In the genomic region with DNA sequence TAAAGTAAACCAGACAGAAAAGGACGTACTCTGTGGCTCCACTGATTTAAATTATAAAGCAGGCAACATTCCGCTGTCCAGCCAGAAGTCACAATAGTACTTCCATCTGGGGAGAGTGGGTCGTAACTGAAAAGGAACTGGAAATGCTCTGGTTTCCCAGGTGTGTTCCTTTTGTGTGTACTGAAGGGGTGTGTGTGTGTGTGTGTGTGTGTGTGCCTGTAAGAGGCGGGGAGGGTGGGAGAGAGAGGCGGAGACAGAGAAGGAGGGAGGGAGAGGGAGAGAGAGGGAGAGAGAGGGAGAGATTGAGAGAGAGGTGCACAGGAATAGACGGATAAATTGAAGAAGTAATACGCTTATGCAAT, we compare ENCODE assay signal across 1 cellular context.
A peak's percentile ranks its signal among the peaks of the same experiment; 100 is the strongest.
TF ChIP-seq lines count a peak whose summit lies in the region.

No MANE protein-coding gene starts in this region.

TF ChIP-seq in H1, 55 proteins besides CTCF, POLR2A, EP300 and RAD21 (continued from another document):
- TF ChIP-seq, protein P1, sequence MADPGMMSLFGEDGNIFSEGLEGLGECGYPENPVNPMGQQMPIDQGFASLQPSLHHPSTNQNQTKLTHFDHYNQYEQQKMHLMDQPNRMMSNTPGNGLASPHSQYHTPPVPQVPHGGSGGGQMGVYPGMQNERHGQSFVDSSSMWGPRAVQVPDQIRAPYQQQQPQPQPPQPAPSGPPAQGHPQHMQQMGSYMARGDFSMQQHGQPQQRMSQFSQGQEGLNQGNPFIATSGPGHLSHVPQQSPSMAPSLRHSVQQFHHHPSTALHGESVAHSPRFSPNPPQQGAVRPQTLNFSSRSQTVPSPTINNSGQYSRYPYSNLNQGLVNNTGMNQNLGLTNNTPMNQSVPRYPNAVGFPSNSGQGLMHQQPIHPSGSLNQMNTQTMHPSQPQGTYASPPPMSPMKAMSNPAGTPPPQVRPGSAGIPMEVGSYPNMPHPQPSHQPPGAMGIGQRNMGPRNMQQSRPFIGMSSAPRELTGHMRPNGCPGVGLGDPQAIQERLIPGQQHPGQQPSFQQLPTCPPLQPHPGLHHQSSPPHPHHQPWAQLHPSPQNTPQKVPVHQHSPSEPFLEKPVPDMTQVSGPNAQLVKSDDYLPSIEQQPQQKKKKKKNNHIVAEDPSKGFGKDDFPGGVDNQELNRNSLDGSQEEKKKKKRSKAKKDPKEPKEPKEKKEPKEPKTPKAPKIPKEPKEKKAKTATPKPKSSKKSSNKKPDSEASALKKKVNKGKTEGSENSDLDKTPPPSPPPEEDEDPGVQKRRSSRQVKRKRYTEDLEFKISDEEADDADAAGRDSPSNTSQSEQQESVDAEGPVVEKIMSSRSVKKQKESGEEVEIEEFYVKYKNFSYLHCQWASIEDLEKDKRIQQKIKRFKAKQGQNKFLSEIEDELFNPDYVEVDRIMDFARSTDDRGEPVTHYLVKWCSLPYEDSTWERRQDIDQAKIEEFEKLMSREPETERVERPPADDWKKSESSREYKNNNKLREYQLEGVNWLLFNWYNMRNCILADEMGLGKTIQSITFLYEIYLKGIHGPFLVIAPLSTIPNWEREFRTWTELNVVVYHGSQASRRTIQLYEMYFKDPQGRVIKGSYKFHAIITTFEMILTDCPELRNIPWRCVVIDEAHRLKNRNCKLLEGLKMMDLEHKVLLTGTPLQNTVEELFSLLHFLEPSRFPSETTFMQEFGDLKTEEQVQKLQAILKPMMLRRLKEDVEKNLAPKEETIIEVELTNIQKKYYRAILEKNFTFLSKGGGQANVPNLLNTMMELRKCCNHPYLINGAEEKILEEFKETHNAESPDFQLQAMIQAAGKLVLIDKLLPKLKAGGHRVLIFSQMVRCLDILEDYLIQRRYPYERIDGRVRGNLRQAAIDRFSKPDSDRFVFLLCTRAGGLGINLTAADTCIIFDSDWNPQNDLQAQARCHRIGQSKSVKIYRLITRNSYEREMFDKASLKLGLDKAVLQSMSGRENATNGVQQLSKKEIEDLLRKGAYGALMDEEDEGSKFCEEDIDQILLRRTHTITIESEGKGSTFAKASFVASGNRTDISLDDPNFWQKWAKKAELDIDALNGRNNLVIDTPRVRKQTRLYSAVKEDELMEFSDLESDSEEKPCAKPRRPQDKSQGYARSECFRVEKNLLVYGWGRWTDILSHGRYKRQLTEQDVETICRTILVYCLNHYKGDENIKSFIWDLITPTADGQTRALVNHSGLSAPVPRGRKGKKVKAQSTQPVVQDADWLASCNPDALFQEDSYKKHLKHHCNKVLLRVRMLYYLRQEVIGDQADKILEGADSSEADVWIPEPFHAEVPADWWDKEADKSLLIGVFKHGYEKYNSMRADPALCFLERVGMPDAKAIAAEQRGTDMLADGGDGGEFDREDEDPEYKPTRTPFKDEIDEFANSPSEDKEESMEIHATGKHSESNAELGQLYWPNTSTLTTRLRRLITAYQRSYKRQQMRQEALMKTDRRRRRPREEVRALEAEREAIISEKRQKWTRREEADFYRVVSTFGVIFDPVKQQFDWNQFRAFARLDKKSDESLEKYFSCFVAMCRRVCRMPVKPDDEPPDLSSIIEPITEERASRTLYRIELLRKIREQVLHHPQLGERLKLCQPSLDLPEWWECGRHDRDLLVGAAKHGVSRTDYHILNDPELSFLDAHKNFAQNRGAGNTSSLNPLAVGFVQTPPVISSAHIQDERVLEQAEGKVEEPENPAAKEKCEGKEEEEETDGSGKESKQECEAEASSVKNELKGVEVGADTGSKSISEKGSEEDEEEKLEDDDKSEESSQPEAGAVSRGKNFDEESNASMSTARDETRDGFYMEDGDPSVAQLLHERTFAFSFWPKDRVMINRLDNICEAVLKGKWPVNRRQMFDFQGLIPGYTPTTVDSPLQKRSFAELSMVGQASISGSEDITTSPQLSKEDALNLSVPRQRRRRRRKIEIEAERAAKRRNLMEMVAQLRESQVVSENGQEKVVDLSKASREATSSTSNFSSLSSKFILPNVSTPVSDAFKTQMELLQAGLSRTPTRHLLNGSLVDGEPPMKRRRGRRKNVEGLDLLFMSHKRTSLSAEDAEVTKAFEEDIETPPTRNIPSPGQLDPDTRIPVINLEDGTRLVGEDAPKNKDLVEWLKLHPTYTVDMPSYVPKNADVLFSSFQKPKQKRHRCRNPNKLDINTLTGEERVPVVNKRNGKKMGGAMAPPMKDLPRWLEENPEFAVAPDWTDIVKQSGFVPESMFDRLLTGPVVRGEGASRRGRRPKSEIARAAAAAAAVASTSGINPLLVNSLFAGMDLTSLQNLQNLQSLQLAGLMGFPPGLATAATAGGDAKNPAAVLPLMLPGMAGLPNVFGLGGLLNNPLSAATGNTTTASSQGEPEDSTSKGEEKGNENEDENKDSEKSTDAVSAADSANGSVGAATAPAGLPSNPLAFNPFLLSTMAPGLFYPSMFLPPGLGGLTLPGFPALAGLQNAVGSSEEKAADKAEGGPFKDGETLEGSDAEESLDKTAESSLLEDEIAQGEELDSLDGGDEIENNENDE (IDR thresholded peaks at IDR 0.05; ENCODE audit: insufficient replicate concordance, low read length), result no peak
- TF ChIP-seq NRF1 (IDR thresholded peaks at IDR 0.05; ENCODE audit: low read depth, low read length) (no peak), EZH2 (IDR thresholded peaks at IDR 0.05; ENCODE audit: low read depth, low read length, severe bottlenecking) (no peak), TEAD4 (IDR thresholded peaks at IDR 0.05; ENCODE audit: low read depth, low read length) (no peak), SP2 (IDR thresholded peaks at IDR 0.05; ENCODE audit: low read length) (no peak), GTF2F1 (IDR thresholded peaks at IDR 0.05; ENCODE audit: borderline replicate concordance, low read depth, low read length) (no peak), YY1 (IDR thresholded peaks at IDR 0.05; ENCODE audit: low read depth, low read length) (0 out of 2 replicates have a peak, but pooled peaks have one; percentile 21), BACH1 (IDR thresholded peaks at IDR 0.05; ENCODE audit: low read length) (no peak), SP1 (IDR thresholded peaks at IDR 0.05; ENCODE audit: low read depth, low read length) (no peak), HDAC2 (IDR thresholded peaks at IDR 0.05; ENCODE audit: borderline replicate concordance in 1 of 2, low read depth in 2 of 2, low read length in 2 of 2) (no peak), CBX8 (IDR thresholded peaks at IDR 0.05; ENCODE audit: borderline replicate concordance, low read depth, low read length) (no peak), HDAC6 (IDR thresholded peaks at IDR 0.05; ENCODE audit: low read depth, low read length) (no peak), TCF12 (IDR thresholded peaks at IDR 0.05; ENCODE audit: low read depth, low read length) (no peak), JUN (IDR thresholded peaks at IDR 0.05; ENCODE audit: low read depth, low read length) (no peak), GABPA (IDR thresholded peaks at IDR 0.05; ENCODE audit: borderline replicate concordance, insufficient read depth, low read length) (no peak), KDM1A (IDR thresholded peaks at IDR 0.05; ENCODE audit: borderline replicate concordance, low read length) (no peak), RBBP5 (IDR thresholded peaks at IDR 0.05; ENCODE audit: borderline replicate concordance, low read depth, low read length) (peak; percentile 33; the same call in 1 of the 2 replicates), KDM4A (IDR thresholded peaks at IDR 0.05; ENCODE audit: low read depth, low read length, severe bottlenecking) (peak; percentile 75), EGR1 (IDR thresholded peaks at IDR 0.05; ENCODE audit: borderline replicate concordance, low read depth, low read length) (peak; percentile 44; the same call in 1 of the 2 replicates), MAFK (IDR thresholded peaks at IDR 0.05; ENCODE audit: low read depth, low read length) (no peak), SAP30 (IDR thresholded peaks at IDR 0.05; ENCODE audit: insufficient read depth, insufficient replicate concordance, low read length) (no peak), ASH2L (IDR thresholded peaks at IDR 0.05; ENCODE audit: low read length) (peak; percentile 76), CHD2 (IDR thresholded peaks at IDR 0.05; ENCODE audit: low read length) (no peak), SIX5 (IDR thresholded peaks at IDR 0.05; ENCODE audit: low read depth, low read length) (no peak), CEBPB (IDR thresholded peaks at IDR 0.05; ENCODE audit: low read depth, low read length) (no peak), BRCA1 (IDR thresholded peaks at IDR 0.05; ENCODE audit: low read depth, low read length) (no peak), POLR2AphosphoS5 (IDR thresholded peaks at IDR 0.05; ENCODE audit: low read depth, low read length) (no peak), RFX5 (IDR thresholded peaks at IDR 0.05; ENCODE audit: borderline replicate concordance, low read depth, low read length) (no peak), KDM5A (IDR thresholded peaks at IDR 0.05; ENCODE audit: low read length) (no peak), SP4 (IDR thresholded peaks at IDR 0.05; ENCODE audit: low read length) (no peak), RXRA (IDR thresholded peaks at IDR 0.05; ENCODE audit: insufficient read depth, low read depth, low read length) (no peak), NANOG (IDR thresholded peaks at IDR 0.05; ENCODE audit: insufficient read depth, low read depth, low read length, poor library complexity, severe bottlenecking) (no peak), RNF2 (IDR thresholded peaks at IDR 0.05; ENCODE audit: borderline replicate concordance, low read depth, low read length, missing control alignments, poor library complexity, severe bottlenecking) (no peak), JUND (IDR thresholded peaks at IDR 0.05; ENCODE audit: low read length) (no peak), SIN3A (conservative IDR thresholded peaks at IDR 0.05 in 1 of 2, IDR thresholded peaks at IDR 0.05 in 1 of 2; ENCODE audit: low read depth in 1 of 2, low read length in 2 of 2) (0 out of 4 replicates have a peak, but pooled peaks of 1 of the 2 experiments have one; percentile 50), ZNF274 (IDR thresholded peaks at IDR 0.05; ENCODE audit: borderline replicate concordance, extremely low read depth, low read length) (no peak), BCL11A (IDR thresholded peaks at IDR 0.05; ENCODE audit: low read depth in 2 of 2, low read length in 2 of 2) (no peak), TAF7 (optimal IDR thresholded peaks at IDR 0.05; ENCODE audit: borderline replicate concordance, low read depth, low read length) (no peak), POU5F1 (IDR thresholded peaks at IDR 0.05; ENCODE audit: low read depth, low read length) (no peak), SRF (IDR thresholded peaks at IDR 0.05; ENCODE audit: low read depth, low read length) (no peak), CTBP2 (IDR thresholded peaks at IDR 0.05; ENCODE audit: borderline replicate concordance, insufficient read depth, insufficient read length, low read length) (no peak), TBP (IDR thresholded peaks at IDR 0.05; ENCODE audit: low read depth, low read length) (no peak), TAF1 (IDR thresholded peaks at IDR 0.05; ENCODE audit: low read depth, low read length) (no peak)
- TF ChIP-seq, protein P2, sequence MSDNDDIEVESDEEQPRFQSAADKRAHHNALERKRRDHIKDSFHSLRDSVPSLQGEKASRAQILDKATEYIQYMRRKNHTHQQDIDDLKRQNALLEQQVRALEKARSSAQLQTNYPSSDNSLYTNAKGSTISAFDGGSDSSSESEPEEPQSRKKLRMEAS (IDR thresholded peaks at IDR 0.05), result no peak
- TF ChIP-seq, protein P3, sequence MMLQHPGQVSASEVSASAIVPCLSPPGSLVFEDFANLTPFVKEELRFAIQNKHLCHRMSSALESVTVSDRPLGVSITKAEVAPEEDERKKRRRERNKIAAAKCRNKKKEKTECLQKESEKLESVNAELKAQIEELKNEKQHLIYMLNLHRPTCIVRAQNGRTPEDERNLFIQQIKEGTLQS (IDR thresholded peaks at IDR 0.05; ENCODE audit: insufficient read depth, low read depth, low read length), result no peak
